8 cellular contexts compared by ENCODE assay signal in the genomic region with DNA sequence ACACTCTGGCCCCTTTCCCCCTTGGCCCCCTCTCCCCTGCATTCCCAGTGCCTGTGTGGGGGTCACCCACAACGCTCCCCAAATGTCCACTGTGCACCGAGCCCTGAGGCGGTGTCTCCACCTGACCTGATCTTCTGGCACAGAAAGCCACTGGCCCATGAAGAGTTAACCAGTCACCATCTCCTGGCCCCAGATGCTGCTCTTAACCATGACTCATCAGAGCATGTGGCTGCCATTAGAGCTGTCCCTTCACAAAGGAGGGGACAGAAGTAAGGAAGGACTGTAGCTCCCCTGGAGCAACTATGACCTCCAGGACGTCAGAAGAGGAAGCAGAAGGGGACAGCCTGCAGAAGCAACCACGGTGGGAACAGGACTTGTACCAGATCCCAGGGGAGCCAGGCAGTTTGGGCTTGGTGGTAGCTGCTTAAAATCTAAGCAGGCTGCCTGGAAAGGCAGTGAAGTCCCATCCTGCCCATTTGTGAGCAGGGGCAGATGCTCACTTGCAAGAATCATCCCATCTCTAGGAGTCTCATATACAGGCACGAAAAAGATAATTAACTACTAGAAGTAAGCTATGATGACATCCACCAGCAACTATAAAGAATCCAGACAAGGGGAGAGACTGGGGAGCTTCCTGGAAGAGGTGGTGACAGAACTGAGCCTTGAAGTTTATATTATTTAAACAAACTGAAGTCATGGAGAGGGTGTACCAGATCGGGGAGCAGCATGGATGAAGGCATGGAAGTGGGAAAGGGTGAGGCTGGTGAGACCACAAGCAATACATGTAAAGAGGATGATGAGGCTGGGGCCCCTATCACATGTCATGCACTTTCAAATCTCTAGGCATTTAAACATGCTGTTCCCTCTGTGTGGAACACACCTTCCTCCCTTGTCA. TPM values are rescaled to one million over a fixed set of nuclear protein-coding genes. Genes with fewer than 3 reads are reported as not detected.
DNase-seq lines count a peak whose midpoint lies in the region; ATAC-seq and TF ChIP-seq lines count a peak whose summit lies in the region.

No MANE protein-coding gene starts in this region.

- peaks cover 22 to 34% (median 30%) of the 10 kb centered on the region in 3 donors for H3K27me3 Mint-ChIP-seq in naive B cell

- intact Hi-C loops in OCI-LY7 (cut with micrococcal nuclease; ENCODE audit: unreplicated experiment) = no loop called here

- H3K27ac Mint-ChIP-seq in naive B cell = peak overlapping the region in 1 of 6 donors; percentile 86

- no peaks in the 10 kb centered on the region for H3K36me3 ChIP-seq in SK-N-SH (replicated peaks in 1 of 2; ENCODE audit: control insufficient read depth in 1 of 2, insufficient read depth in 2 of 2, low read length in 1 of 2)
- H3K36me3 ChIP-seq in OCI-LY7 (ENCODE audit: insufficient read depth, low read length) = no peaks in the 10 kb centered on the region

- peaks cover 8 to 13% (median 9%) of the 10 kb centered on the region in 3 donors for H3K4me1 Mint-ChIP-seq in naive B cell

- H3K4me3 Mint-ChIP-seq in naive B cell = peak overlapping the region; percentile 66 to 88 (median 80)

- H4K20me1 ChIP-seq in SK-N-SH (ENCODE audit: insufficient read depth) (no peaks in the 10 kb centered on the region), OCI-LY7 (ENCODE audit: insufficient read depth, low read length) (no peaks in the 10 kb centered on the region)

- no peaks in the 10 kb centered on the region for H3K79me2 ChIP-seq in SK-N-SH (ENCODE audit: insufficient read depth)
- H3K79me2 ChIP-seq in OCI-LY7 (ENCODE audit: insufficient read depth, low read depth, low read length) = no peaks in the 10 kb centered on the region

- CTCF ChIA-PET in SK-N-SH (lab: Yijun Ruan, JAX) = interaction anchor here (0.6 to 1.9 kb wide), 10 partner anchors 9 to 859 kb away, joined by 3 to 4 read pairs (median 3); no protein-coding TSS in a partner anchor
- CTCF ChIA-PET in OCI-LY7 (lab: Charles Lee; ENCODE audit: unreplicated experiment) = no interaction called here

- H3K27me3 ChIP-seq in SK-N-SH (ENCODE audit: insufficient read depth) = no peaks in the 10 kb centered on the region

- peaks cover 6% of the 10 kb centered on the region for H3F3A ChIP-seq in SK-N-SH (replicated peaks; ENCODE audit: insufficient read depth)

- no TSS peak for BruUV-seq in OCI-LY7 (replicated peaks; lab: Mats Ljungman, UMichigan)

- H3K4me3 ChIP-seq in AG10803 (ENCODE audit: low read length) (no peak overlapping the region), SK-N-SH (ENCODE audit: low read depth in 2 of 2, low read length in 1 of 2) (no peak overlapping the region), epithelial cell of proximal tubule (ENCODE audit: low read depth, low read length) (peak overlapping the region; percentile 87), OCI-LY7 (ENCODE audit: low read depth, low read length, poor library complexity, severe bottlenecking) (no peak overlapping the region)

- 0 out of 4 replicates have a peak overlapping the region, but pooled peaks of 1 of the 2 experiments have one; percentile 23 for H3K27ac ChIP-seq in SK-N-SH (ENCODE audit: low read depth in 2 of 2, low read length in 1 of 2)
- no peak overlapping the region for H3K27ac ChIP-seq in OCI-LY7 (ENCODE audit: low read depth, low read length, poor library complexity, severe bottlenecking)

- TF ChIP-seq RAD21 in SK-N-SH (IDR thresholded peaks at IDR 0.05; ENCODE audit: low read length) = no peak

- no peak for TF ChIP-seq EP300 in SK-N-SH (IDR thresholded peaks at IDR 0.05; ENCODE audit: borderline replicate concordance in 1 of 2, low read depth in 1 of 2, low read length in 1 of 2)

- peaks cover 5 to 20% of the 10 kb centered on the region in 2 experiments; a peak in 2 of 4 replicates for H3K4me1 ChIP-seq in SK-N-SH (ENCODE audit: control insufficient read depth in 1 of 2, insufficient read depth in 2 of 2, low read depth in 1 of 2, low read length in 1 of 2)
- no peaks in the 10 kb centered on the region for H3K4me1 ChIP-seq in OCI-LY7 (ENCODE audit: insufficient read depth, low read length, poor library complexity, severe bottlenecking)

- H3K9me3 ChIP-seq in SK-N-SH = no peaks in the 10 kb centered on the region
- H3K9me3 ChIP-seq in OCI-LY7 (ENCODE audit: low read length) = no peaks in the 10 kb centered on the region

- H3K9me2 ChIP-seq in SK-N-SH = no peaks in the 10 kb centered on the region
- no peaks in the 10 kb centered on the region for H3K9me2 ChIP-seq in OCI-LY7 (ENCODE audit: insufficient read depth, low read length)

- TF ChIP-seq CTCF in AG10803 (conservative IDR thresholded peaks at IDR 0.05; ENCODE audit: low read length) (no peak), GM10266 (IDR thresholded peaks at IDR 0.05; ENCODE audit: control insufficient read depth, insufficient read depth, low read depth, missing control alignments) (no peak), SK-N-SH (IDR thresholded peaks at IDR 0.05) (no peak), epithelial cell of proximal tubule (conservative IDR thresholded peaks at IDR 0.05; ENCODE audit: low read depth, low read length) (no peak), OCI-LY7 (conservative IDR thresholded peaks at IDR 0.05; ENCODE audit: low read length) (no peak)

- peak overlapping the region; percentile 75; the same call in 1 of the 2 replicates for H3K4me2 ChIP-seq in SK-N-SH
- H3K4me2 ChIP-seq in OCI-LY7 (ENCODE audit: low read length) = no peak overlapping the region

- ATAC-seq in naive B cell (ENCODE audit: low read depth in 2 of 2) = no peak

- peaks cover 0 to 2% (median 0%) of the 10 kb centered on the region in 7 donors for H3K9me3 Mint-ChIP-seq in naive B cell

- H3K36me3 Mint-ChIP-seq in naive B cell = peaks cover 0 to 8% of the 10 kb centered on the region in 2 donors

- H2AFZ ChIP-seq in SK-N-SH (ENCODE audit: low read depth) (peak overlapping the region; percentile 50; the same call in 1 of the 2 replicates), OCI-LY7 (ENCODE audit: low read length) (no peak overlapping the region)

- 46% methylated on average over 7 of the region's 7 CpGs for WGBS in SK-N-SH (ENCODE audit: low lambda C conversion rate)

- H3K9ac ChIP-seq in SK-N-SH = no peak overlapping the region

- DNase-seq in AG10803 (ENCODE audit: low read depth) (peak; percentile 48), GM10266 (ENCODE audit: extremely low spot score) (peak; percentile 78), HT-29 (ENCODE audit: low spot score) (peak; percentile 76), SK-N-SH (peak; percentile 83), epithelial cell of proximal tubule (ENCODE audit: low read depth) (peak; percentile 52), naive B cell (no peak), pons (ENCODE audit: low spot score) (no peak), OCI-LY7 (ENCODE audit: low spot score) (no peak)

- POLR2A ChIA-PET in SK-N-SH (lab: Yijun Ruan, JAX) (interaction anchor here (0.6 kb wide), 1 partner anchor 13 kb away, joined by 3 read pairs; no protein-coding TSS in a partner anchor), OCI-LY7 (lab: Charles Lee) (interaction anchor here (0.7 kb wide), 1 partner anchor 181 kb away, joined by 3 read pairs; no protein-coding TSS in a partner anchor)

TF ChIP-seq in SK-N-SH, 30 proteins besides CTCF, POLR2A, EP300 and RAD21 (continues in another document):
- no peak for TF ChIP-seq MEF2A (IDR thresholded peaks at IDR 0.05; ENCODE audit: borderline replicate concordance, low read depth)
- TF ChIP-seq, protein P1, sequence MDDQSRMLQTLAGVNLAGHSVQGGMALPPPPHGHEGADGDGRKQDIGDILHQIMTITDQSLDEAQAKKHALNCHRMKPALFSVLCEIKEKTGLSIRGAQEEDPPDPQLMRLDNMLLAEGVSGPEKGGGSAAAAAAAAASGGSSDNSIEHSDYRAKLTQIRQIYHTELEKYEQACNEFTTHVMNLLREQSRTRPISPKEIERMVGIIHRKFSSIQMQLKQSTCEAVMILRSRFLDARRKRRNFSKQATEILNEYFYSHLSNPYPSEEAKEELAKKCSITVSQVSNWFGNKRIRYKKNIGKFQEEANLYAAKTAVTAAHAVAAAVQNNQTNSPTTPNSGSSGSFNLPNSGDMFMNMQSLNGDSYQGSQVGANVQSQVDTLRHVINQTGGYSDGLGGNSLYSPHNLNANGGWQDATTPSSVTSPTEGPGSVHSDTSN (IDR thresholded peaks at IDR 0.05) = no peak
- TF ChIP-seq, protein P2, sequence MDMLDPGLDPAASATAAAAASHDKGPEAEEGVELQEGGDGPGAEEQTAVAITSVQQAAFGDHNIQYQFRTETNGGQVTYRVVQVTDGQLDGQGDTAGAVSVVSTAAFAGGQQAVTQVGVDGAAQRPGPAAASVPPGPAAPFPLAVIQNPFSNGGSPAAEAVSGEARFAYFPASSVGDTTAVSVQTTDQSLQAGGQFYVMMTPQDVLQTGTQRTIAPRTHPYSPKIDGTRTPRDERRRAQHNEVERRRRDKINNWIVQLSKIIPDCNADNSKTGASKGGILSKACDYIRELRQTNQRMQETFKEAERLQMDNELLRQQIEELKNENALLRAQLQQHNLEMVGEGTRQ (IDR thresholded peaks at IDR 0.05; ENCODE audit: borderline replicate concordance, low read depth, low read length) = no peak
- no peak for TF ChIP-seq POLR2AphosphoS5 (IDR thresholded peaks at IDR 0.05; ENCODE audit: low read depth, low read length)
- TF ChIP-seq, protein P3, sequence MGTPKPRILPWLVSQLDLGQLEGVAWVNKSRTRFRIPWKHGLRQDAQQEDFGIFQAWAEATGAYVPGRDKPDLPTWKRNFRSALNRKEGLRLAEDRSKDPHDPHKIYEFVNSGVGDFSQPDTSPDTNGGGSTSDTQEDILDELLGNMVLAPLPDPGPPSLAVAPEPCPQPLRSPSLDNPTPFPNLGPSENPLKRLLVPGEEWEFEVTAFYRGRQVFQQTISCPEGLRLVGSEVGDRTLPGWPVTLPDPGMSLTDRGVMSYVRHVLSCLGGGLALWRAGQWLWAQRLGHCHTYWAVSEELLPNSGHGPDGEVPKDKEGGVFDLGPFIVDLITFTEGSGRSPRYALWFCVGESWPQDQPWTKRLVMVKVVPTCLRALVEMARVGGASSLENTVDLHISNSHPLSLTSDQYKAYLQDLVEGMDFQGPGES (IDR thresholded peaks at IDR 0.05; ENCODE audit: low read depth, low read length) = no peak
- no peak for TF ChIP-seq FOXJ3 (CRISPR knock-in tag; IDR thresholded peaks at IDR 0.05)
- TF ChIP-seq SMC3 (IDR thresholded peaks at IDR 0.05; ENCODE audit: low read depth, low read length) = no peak
- TF ChIP-seq, protein P4, sequence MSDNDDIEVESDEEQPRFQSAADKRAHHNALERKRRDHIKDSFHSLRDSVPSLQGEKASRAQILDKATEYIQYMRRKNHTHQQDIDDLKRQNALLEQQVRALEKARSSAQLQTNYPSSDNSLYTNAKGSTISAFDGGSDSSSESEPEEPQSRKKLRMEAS (IDR thresholded peaks at IDR 0.05; ENCODE audit: low read depth) = 0 out of 2 replicates have a peak, but pooled peaks have one; percentile 46
- TF ChIP-seq RCOR1 (IDR thresholded peaks at IDR 0.05; ENCODE audit: low read length) = no peak
- TF ChIP-seq ELF1 (IDR thresholded peaks at IDR 0.05) = no peak

RNA-seq across cellular contexts. Expression of a gene that starts 1.1 kb away (rescaled TPM):
- 26.3 and 36.3 TPM in 2 replicates for total RNA-seq in HT-29 (2014; rRNA removed; shearing (Covaris generic))
- polyA plus RNA-seq in SK-N-SH (2012; rRNA removed) = 0.97 and 1.3 TPM in 2 replicates
- 0.70 and 1.0 TPM in 2 replicates for polyA plus RNA-seq in SK-N-SH (2012; cell fraction: cytosol; rRNA removed)
- 1.1 and 1.4 TPM in 2 replicates for polyA plus RNA-seq in SK-N-SH (2012; cell fraction: nucleus; rRNA removed)
- 15.1 and 21.3 TPM in 2 replicates for total RNA-seq in epithelial cell of proximal tubule
- not detected for polyA plus RNA-seq in naive B cell (ENCODE audit: low read depth in 6 of 6)
- not detected in 2 replicates for total RNA-seq in OCI-LY7 (2014; rRNA removed; shearing (Covaris generic))
- not detected in 2 replicates for total RNA-seq in OCI-LY7 (2022)

Comparison
In these comparisons a context has a peak if more than half of its experiments do, and no peak if none do; other contexts are left out.
1. DNase-seq: peak in AG10803 (single experiment), GM10266 (single experiment), HT-29 (single experiment), SK-N-SH (single experiment) and epithelial cell of proximal tubule (single experiment); none in naive B cell (single experiment), pons (single experiment) and OCI-LY7 (single experiment).
2. RNA of a gene that starts 1.1 kb away (total RNA-seq): 26.3 to 36.3 TPM in HT-29 and 15.1 to 21.3 TPM in epithelial cell of proximal tubule; not detected in OCI-LY7; every median in the first group is over 10 times any median in the second.